In the genomic region with DNA sequence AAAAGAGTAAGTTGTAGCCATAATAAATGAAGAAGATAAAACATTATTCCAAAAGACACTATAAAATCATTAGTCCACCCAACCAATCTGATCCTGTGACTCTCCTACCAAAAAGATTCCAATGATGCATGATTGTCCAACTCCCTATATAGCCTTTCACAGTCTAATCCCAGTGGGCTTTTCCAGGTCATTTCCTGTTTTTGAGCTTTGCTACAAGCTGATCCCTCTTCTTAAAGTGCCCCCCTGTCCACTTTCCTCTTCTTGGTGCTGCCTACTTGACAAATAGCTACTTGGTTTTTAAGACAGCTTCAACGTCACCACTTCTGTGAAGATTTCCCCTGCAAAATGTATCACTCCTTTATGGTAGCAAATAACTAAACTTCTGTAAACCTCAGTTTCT, we compare ENCODE assay signal across 27 cellular contexts.
"Had no signal": no experiment of that assay in that cellular context is flagged by ENCODE, and none has a peak within 500 bp of the region (broad histone marks: within the 10 kb centered on the region; RNA-seq: fewer than 3 reads in every experiment).

No MANE protein-coding gene starts in this region.

- H3K36me3 ChIP-seq: ascending aorta, gastrocnemius medialis, thyroid gland, upper lobe of left lung, vagina had no signal

- DNase-seq: activated CD4-positive, alpha-beta T cell treated with anti-CD3 and anti-CD28 coated beads for 4 hours; activated CD4-positive, alpha-beta T cell treated with anti-CD3 and anti-CD28 coated beads, Interleukin-2, amount 50 U/mL, for 4 hours; activated effector memory CD4-positive, alpha-beta T cell treated with anti-CD3 and anti-CD28 coated beads, Interleukin-2, amount 50 U/mL, for 16 hours; activated naive CD4-positive, alpha-beta T cell treated with anti-CD3 and anti-CD28 coated beads, Interleukin-2, amount 10 ng/mL, durations not matched to agents 7 days and 5 days; activated naive CD8-positive, alpha-beta T cell treated with anti-CD3 and anti-CD28 coated beads, Interleukin-2, amount 10 ng/mL, durations not matched to agents 7 days and 5 days; activated T-cell treated with anti-CD3 and anti-CD28 coated beads for 4 hours; caudate nucleus; cortex of kidney; gastrocnemius medialis; left colon; midbrain; naive thymus-derived CD8-positive, alpha-beta T cell; nucleus accumbens; psoas muscle; stimulated activated CD4-positive, alpha-beta T cell treated with anti-CD3 and anti-CD28 coated beads, Interleukin-1b, Interleukin-23, amount 100 ng/mL, for 48 hours; stimulated activated CD4-positive, alpha-beta T cell treated with anti-CD3 and anti-CD28 coated beads, Interleukin-4, amount 100 ng/mL, for 4 hours; stimulated activated CD8-positive, alpha-beta memory T cell treated with anti-CD3 and anti-CD28 coated beads, Interleukin-4, amount 100 ng/mL, for 48 hours; stimulated activated naive CD8-positive, alpha-beta T cell treated with anti-CD3 and anti-CD28 coated beads, Interleukin-15, amount 100 ng/mL, for 72 hours; T-helper 1 cell; thyroid gland; upper lobe of left lung had no signal

- H3K27me3 ChIP-seq: ascending aorta, gastrocnemius medialis, hepatocyte, thyroid gland, upper lobe of left lung, vagina had no signal

- H3K27ac ChIP-seq: parathyroid adenoma, psoas muscle, thyroid gland, upper lobe of left lung, vagina had no signal

- H3K4me1 ChIP-seq: thyroid gland had no signal

- ATAC-seq: gastrocnemius medialis; left colon; naive thymus-derived CD8-positive, alpha-beta T cell; stimulated activated memory B cell treated with anti-CD40 and anti-IgM and Interleukin-4, amounts not matched to agents 10 μg/mL and 1 μg/mL and 100 μg/mL, for 72 hours; stimulated activated naive CD8-positive, alpha-beta T cell treated with anti-CD3 and anti-CD28 coated beads, Interleukin-15, amount 100 ng/mL, for 72 hours had no signal

- H3K4me3 ChIP-seq: ascending aorta, gastrocnemius medialis, hepatocyte, psoas muscle, smooth muscle cell, thyroid gland, upper lobe of left lung, vagina had no signal

- H3K9me3 ChIP-seq: ascending aorta, gastrocnemius medialis, psoas muscle, thyroid gland, upper lobe of left lung, vagina had no signal
